19 cellular contexts compared by ENCODE assay signal in genomic region chr14:22721213-22721612, GRCh38. TPM values are rescaled to one million over a fixed set of nuclear protein-coding genes. Genes with fewer than 3 reads are reported as not detected.
A peak's percentile ranks its signal among the peaks of the same experiment; 100 is the strongest.
DNase-seq lines count a peak whose midpoint lies in the region; ATAC-seq and TF ChIP-seq lines count a peak whose summit lies in the region.
"Had no signal": no experiment of that assay in that cellular context is flagged by ENCODE, and none has a peak within 500 bp of the region (broad histone marks: within the 10 kb centered on the region; RNA-seq: fewer than 3 reads in every experiment).

No MANE protein-coding gene starts in this region.

- H3K27me3 ChIP-seq in OCI-LY3 (ENCODE audit: low read depth, low read length) (no peaks in the 10 kb centered on the region), osteoblast (ENCODE audit: insufficient read depth, low read length) (peaks cover 2% of the 10 kb centered on the region)
- H3K27me3 ChIP-seq: BLaER1 treated with 17β-estradiol and CSF1 and Interleukin-3, amounts not matched to agents 10 nM and 100 nM had no signal

- no peaks in the 10 kb centered on the region for H3K79me2 ChIP-seq in OCI-LY3 (ENCODE audit: low read length)
- no peaks in the 10 kb centered on the region for H3K79me2 ChIP-seq in osteoblast (ENCODE audit: insufficient read depth, low read length)

- H3K4me2 ChIP-seq in OCI-LY3 (ENCODE audit: low read length), result no peak overlapping the region
- H3K4me2 ChIP-seq in osteoblast (ENCODE audit: insufficient read depth, low read length), result no peak overlapping the region
- H3K4me2 ChIP-seq: BLaER1 treated with 17β-estradiol and CSF1 and Interleukin-3, amounts not matched to agents 10 nM and 100 nM; GM23338 had no signal

- H3K9me3 ChIP-seq in OCI-LY3 (ENCODE audit: insufficient read depth, low read length) (no peaks in the 10 kb centered on the region), osteoblast (ENCODE audit: low read depth, low read length) (no peaks in the 10 kb centered on the region)

- H3K36me3 ChIP-seq in OCI-LY3 (replicated peaks; ENCODE audit: low read depth, low read length), result no peaks in the 10 kb centered on the region
- no peaks in the 10 kb centered on the region for H3K36me3 ChIP-seq in osteoblast (ENCODE audit: insufficient read depth, low read length)
- H3K36me3 ChIP-seq: BLaER1 treated with 17β-estradiol and CSF1 and Interleukin-3, amounts not matched to agents 10 nM and 100 nM had no signal

- H3K4me3 ChIP-seq in GM12864 (ENCODE audit: low read depth, low read length) (no peak overlapping the region), OCI-LY3 (ENCODE audit: low read length) (no peak overlapping the region), osteoblast (ENCODE audit: insufficient read depth, low read length) (no peak overlapping the region)
- H3K4me3 ChIP-seq: BLaER1 treated with 17β-estradiol and CSF1 and Interleukin-3, amounts not matched to agents 10 nM and 100 nM; GM23338 had no signal

- no peaks in the 10 kb centered on the region for H4K20me1 ChIP-seq in OCI-LY3 (ENCODE audit: insufficient read depth, low read length)
- H4K20me1 ChIP-seq in osteoblast (ENCODE audit: insufficient read depth, low read length), result no peaks in the 10 kb centered on the region
- H4K20me1 ChIP-seq: BLaER1 treated with 17β-estradiol and CSF1 and Interleukin-3, amounts not matched to agents 10 nM and 100 nM had no signal

- no peak for ATAC-seq in HG03439 (IDR thresholded peaks at IDR 0.05; ENCODE audit: unreplicated experiment)
- ATAC-seq in GM18517 (IDR thresholded peaks at IDR 0.05; ENCODE audit: unreplicated experiment), result no peak
- ATAC-seq: GM23338, HCT116 had no signal

- H2AFZ ChIP-seq in OCI-LY3 (ENCODE audit: low read depth, low read length) (peak overlapping the region; percentile 40; the same call in 1 of the 2 replicates), osteoblast (ENCODE audit: low read length) (no peak overlapping the region)
- H2AFZ ChIP-seq: GM23338 had no signal

- H3K4me1 ChIP-seq in OCI-LY3 (ENCODE audit: low read length), result no peaks in the 10 kb centered on the region
- H3K4me1 ChIP-seq in osteoblast (ENCODE audit: insufficient read depth, low read length), result no peaks in the 10 kb centered on the region
- H3K4me1 ChIP-seq: BLaER1 treated with 17β-estradiol and CSF1 and Interleukin-3, amounts not matched to agents 10 nM and 100 nM had no signal

- H3K27ac ChIP-seq in OCI-LY3 (ENCODE audit: low read length) (no peak overlapping the region), osteoblast (ENCODE audit: low read depth, low read length) (no peak overlapping the region)
- H3K27ac ChIP-seq: 22Rv1; BLaER1 treated with 17β-estradiol and CSF1 and Interleukin-3, amounts not matched to agents 10 nM and 100 nM had no signal

- DNase-seq in NCI-H82 (lab: John Stamatoyannopoulos, UW) (peak; percentile 6), NCI-H82 treated with DMSO at 0.1 percent for 48 hours (lab: John Stamatoyannopoulos, UW; ENCODE audit: unreplicated experiment) (no peak), GM12864 (ENCODE audit: low read depth) (peak; percentile 12), osteoblast (ENCODE audit: insufficient read length, low spot score, missing footprints) (peak; percentile 46), COLO668 (lab: John Stamatoyannopoulos, UW; ENCODE audit: unreplicated experiment) (no peak)
- DNase-seq: Calu3; CD4-positive, alpha-beta T cell; CD8-positive, alpha-beta memory T cell; COR-L47; DMS153; DND-41; H9 had no signal

- no peak overlapping the region for H3K9ac ChIP-seq in OCI-LY3 (ENCODE audit: low read length)
- H3K9ac ChIP-seq: BLaER1 treated with 17β-estradiol and CSF1 and Interleukin-3, amounts not matched to agents 10 nM and 100 nM had no signal

- no peak for TF ChIP-seq CTCF in GM12864 (IDR thresholded peaks at IDR 0.05; ENCODE audit: low read depth, low read length, missing control alignments)
- TF ChIP-seq CTCF in OCI-LY3 (IDR thresholded peaks at IDR 0.05; ENCODE audit: low read depth, low read length), result no peak
- TF ChIP-seq CTCF in osteoblast (IDR thresholded peaks at IDR 0.05; ENCODE audit: extremely low read depth, low read depth, low read length), result no peak

RNA-seq across cellular contexts. Expression of gene OXA1L, which starts 45.3 kb away (rescaled TPM):
- 55.0 and 62.8 TPM in 2 replicates for total RNA-seq in osteoblast

Comparison
In these comparisons a context has a peak if more than half of its experiments do, and no peak if none do; other contexts are left out.
1. DNase-seq: peak in NCI-H82 (single experiment), GM12864 (single experiment) and osteoblast (single experiment); none in NCI-H82 treated with DMSO at 0.1 percent for 48 hours (single experiment) and COLO668 (single experiment).